Comparison of ENCODE assay signal across 14 cellular contexts in genomic region chr4:146222313-146222712, GRCh38. TPM values are rescaled to one million over a fixed set of nuclear protein-coding genes. Genes with fewer than 3 reads are reported as not detected.
DNase-seq lines count a peak whose midpoint lies in the region; ATAC-seq and TF ChIP-seq lines count a peak whose summit lies in the region.
"Had no signal": no experiment of that assay in that cellular context is flagged by ENCODE, and none has a peak within 500 bp of the region (broad histone marks: within the 10 kb centered on the region; RNA-seq: fewer than 3 reads in every experiment).

No MANE protein-coding gene starts in this region.

- no peaks in the 10 kb centered on the region for H4K20me1 ChIP-seq in MM.1S (ENCODE audit: insufficient read depth, low read length)

- no peak overlapping the region for H3K4me3 Mint-ChIP-seq in WTC11
- H3K4me3 Mint-ChIP-seq: CD14-positive monocyte had no signal

- no peaks in the 10 kb centered on the region for H3F3A ChIP-seq in MM.1S (ENCODE audit: insufficient read depth, low read length)

- TF ChIP-seq CTCF in cardiac fibroblast (IDR thresholded peaks at IDR 0.05; ENCODE audit: low read depth, low read length) (no peak), MM.1S (IDR thresholded peaks at IDR 0.05; ENCODE audit: low read length) (no peak), WTC11 (IDR thresholded peaks at IDR 0.05) (no peak)

- no peak overlapping the region for H3K27ac Mint-ChIP-seq in WTC11
- H3K27ac Mint-ChIP-seq: CD14-positive monocyte had no signal

- WGBS in mesodermal cell (ENCODE audit: insufficient coverage in 2 of 2), 2 experiments: 73 to 84% methylated on average over 4 to 8 of the region's 8 CpGs

- H3K27ac ChIP-seq in mesodermal cell (ENCODE audit: low read depth, low read length, severe bottlenecking) (peak overlapping the region; percentile 11), MM.1S (ENCODE audit: low read length) (no peak overlapping the region)
- H3K27ac ChIP-seq: psoas muscle had no signal

- DNase-seq in DMS53 (lab: John Stamatoyannopoulos, UW) (peak; percentile 8), LoVo (ENCODE audit: low spot score) (peak; percentile 24), cardiac fibroblast (ENCODE audit: low read depth in 2 of 2) (peak; percentile 44 to 76), MM.1S (no peak), NCI-H2171 treated with DMSO at 0.1 percent for 48 hours (lab: John Stamatoyannopoulos, UW) (no peak), WTC11 (ENCODE audit: low spot score) (no peak)
- DNase-seq: activated CD4-positive, alpha-beta T cell treated with anti-CD3 and anti-CD28 coated beads for 1 hour; midbrain; NCI-H1092; NCI-H524 treated with DMSO at 0.1 percent for 48 hours; psoas muscle had no signal

- CTCF ChIA-PET in WTC11 (lab: Charles Lee): no interaction called here

- no peak overlapping the region for H3K9ac ChIP-seq in MM.1S (ENCODE audit: low read length)

- H3K36me3 ChIP-seq in mesodermal cell (ENCODE audit: control insufficient read depth, insufficient read depth, low read length): no peaks in the 10 kb centered on the region
- H3K36me3 ChIP-seq in MM.1S (replicated peaks; ENCODE audit: insufficient read depth, low read length): no peaks in the 10 kb centered on the region

- POLR2A ChIA-PET in WTC11 (lab: Charles Lee): no interaction called here

- ATAC-seq in GM19463 (IDR thresholded peaks at IDR 0.05; ENCODE audit: unreplicated experiment): no peak
- ATAC-seq in WTC11: no peak
- ATAC-seq: psoas muscle had no signal

- no peaks in the 10 kb centered on the region for H3K27me3 ChIP-seq in MM.1S (replicated peaks; ENCODE audit: insufficient read depth, low read length)

- no peaks in the 10 kb centered on the region for H3K4me1 Mint-ChIP-seq in WTC11
- H3K4me1 Mint-ChIP-seq: CD14-positive monocyte had no signal

- no peaks in the 10 kb centered on the region for H3K9me2 ChIP-seq in MM.1S (replicated peaks; ENCODE audit: insufficient read depth, low read length)

- H3K9me3 ChIP-seq in mesodermal cell (ENCODE audit: control insufficient read depth, low read length) (no peaks in the 10 kb centered on the region), MM.1S (replicated peaks; ENCODE audit: insufficient read depth, low read length) (no peaks in the 10 kb centered on the region)
- H3K9me3 ChIP-seq: psoas muscle had no signal

- no peaks in the 10 kb centered on the region for H3K27me3 Mint-ChIP-seq in WTC11 (ENCODE audit: low read depth)

- H3K9me3 Mint-ChIP-seq in WTC11: no peaks in the 10 kb centered on the region

- H3K4me2 ChIP-seq in MM.1S (ENCODE audit: low read depth, low read length): no peak overlapping the region

- H3K4me1 ChIP-seq in mesodermal cell (ENCODE audit: control insufficient read depth, insufficient read depth, low read length, poor library complexity, severe bottlenecking): peaks cover 3% of the 10 kb centered on the region
- H3K4me1 ChIP-seq in MM.1S (ENCODE audit: low read length): no peaks in the 10 kb centered on the region
- H3K4me1 ChIP-seq: psoas muscle had no signal

- no peak overlapping the region for H2AFZ ChIP-seq in MM.1S (ENCODE audit: low read length)

- H3K4me3 ChIP-seq in cardiac fibroblast (replicated peaks in 1 of 2; ENCODE audit: low read depth in 2 of 2, low read length in 2 of 2): peak overlapping the region in 1 of 2 donors; percentile 9
- no peak overlapping the region for H3K4me3 ChIP-seq in mesodermal cell (ENCODE audit: extremely low read depth, insufficient read depth, low read length, poor library complexity, severe bottlenecking)
- no peak overlapping the region for H3K4me3 ChIP-seq in MM.1S (ENCODE audit: low read length)
- H3K4me3 ChIP-seq: psoas muscle had no signal

- no peaks in the 10 kb centered on the region for H3K79me2 ChIP-seq in MM.1S (ENCODE audit: low read length)

- H3K36me3 Mint-ChIP-seq in WTC11: no peaks in the 10 kb centered on the region
- H3K36me3 Mint-ChIP-seq: CD14-positive monocyte had no signal

TF ChIP-seq in WTC11, 78 proteins besides CTCF, POLR2A, EP300 and RAD21 (continues in another document):
- TF ChIP-seq, protein P1, sequence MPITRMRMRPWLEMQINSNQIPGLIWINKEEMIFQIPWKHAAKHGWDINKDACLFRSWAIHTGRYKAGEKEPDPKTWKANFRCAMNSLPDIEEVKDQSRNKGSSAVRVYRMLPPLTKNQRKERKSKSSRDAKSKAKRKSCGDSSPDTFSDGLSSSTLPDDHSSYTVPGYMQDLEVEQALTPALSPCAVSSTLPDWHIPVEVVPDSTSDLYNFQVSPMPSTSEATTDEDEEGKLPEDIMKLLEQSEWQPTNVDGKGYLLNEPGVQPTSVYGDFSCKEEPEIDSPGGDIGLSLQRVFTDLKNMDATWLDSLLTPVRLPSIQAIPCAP (CRISPR knock-in tag; IDR thresholded peaks at IDR 0.05): no peak
- TF ChIP-seq NFYB (CRISPR knock-in tag; conservative IDR thresholded peaks at IDR 0.05; ENCODE audit: low read depth) (no peak), CREB1 (CRISPR knock-in tag; IDR thresholded peaks at IDR 0.05) (no peak), ZNF512 (CRISPR knock-in tag; IDR thresholded peaks at IDR 0.05; ENCODE audit: borderline replicate concordance) (no peak), SP1 (CRISPR knock-in tag; conservative IDR thresholded peaks at IDR 0.05) (no peak)
- TF ChIP-seq, protein P2, sequence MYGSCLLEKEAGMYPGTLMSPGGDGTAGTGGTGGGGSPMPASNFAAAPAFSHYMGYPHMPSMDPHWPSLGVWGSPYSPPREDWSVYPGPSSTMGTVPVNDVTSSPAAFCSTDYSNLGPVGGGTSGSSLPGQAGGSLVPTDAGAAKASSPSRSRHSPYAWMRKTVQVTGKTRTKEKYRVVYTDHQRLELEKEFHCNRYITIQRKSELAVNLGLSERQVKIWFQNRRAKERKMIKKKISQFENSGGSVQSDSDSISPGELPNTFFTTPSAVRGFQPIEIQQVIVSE (CRISPR knock-in tag; IDR thresholded peaks at IDR 0.05; ENCODE audit: borderline replicate concordance): no peak
- TF ChIP-seq, protein P3, sequence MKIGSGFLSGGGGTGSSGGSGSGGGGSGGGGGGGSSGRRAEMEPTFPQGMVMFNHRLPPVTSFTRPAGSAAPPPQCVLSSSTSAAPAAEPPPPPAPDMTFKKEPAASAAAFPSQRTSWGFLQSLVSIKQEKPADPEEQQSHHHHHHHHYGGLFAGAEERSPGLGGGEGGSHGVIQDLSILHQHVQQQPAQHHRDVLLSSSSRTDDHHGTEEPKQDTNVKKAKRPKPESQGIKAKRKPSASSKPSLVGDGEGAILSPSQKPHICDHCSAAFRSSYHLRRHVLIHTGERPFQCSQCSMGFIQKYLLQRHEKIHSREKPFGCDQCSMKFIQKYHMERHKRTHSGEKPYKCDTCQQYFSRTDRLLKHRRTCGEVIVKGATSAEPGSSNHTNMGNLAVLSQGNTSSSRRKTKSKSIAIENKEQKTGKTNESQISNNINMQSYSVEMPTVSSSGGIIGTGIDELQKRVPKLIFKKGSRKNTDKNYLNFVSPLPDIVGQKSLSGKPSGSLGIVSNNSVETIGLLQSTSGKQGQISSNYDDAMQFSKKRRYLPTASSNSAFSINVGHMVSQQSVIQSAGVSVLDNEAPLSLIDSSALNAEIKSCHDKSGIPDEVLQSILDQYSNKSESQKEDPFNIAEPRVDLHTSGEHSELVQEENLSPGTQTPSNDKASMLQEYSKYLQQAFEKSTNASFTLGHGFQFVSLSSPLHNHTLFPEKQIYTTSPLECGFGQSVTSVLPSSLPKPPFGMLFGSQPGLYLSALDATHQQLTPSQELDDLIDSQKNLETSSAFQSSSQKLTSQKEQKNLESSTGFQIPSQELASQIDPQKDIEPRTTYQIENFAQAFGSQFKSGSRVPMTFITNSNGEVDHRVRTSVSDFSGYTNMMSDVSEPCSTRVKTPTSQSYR (CRISPR knock-in tag; IDR thresholded peaks at IDR 0.05): no peak

RNA-seq across cellular contexts. Expression of gene REELD1, which starts 8.0 kb away (rescaled TPM):
- not detected for polyA plus RNA-seq in mesodermal cell (2013, experiment 1 of 2)
- not detected for polyA plus RNA-seq in mesodermal cell (2013, experiment 2 of 2)
- total RNA-seq in WTC11 (2021): not detected in 3 replicates
- polyA plus RNA-seq: CD14-positive monocyte had no signal

RNA-seq across cellular contexts. Expression of gene LSM6, which starts 46.8 kb away (rescaled TPM):
- polyA plus RNA-seq in mesodermal cell (2013, experiment 1 of 2): 47.4 TPM
- polyA plus RNA-seq in mesodermal cell (2013, experiment 2 of 2): 47.1 TPM
- 58.2 to 70.3 TPM (median 65.2 TPM) in 3 replicates for total RNA-seq in WTC11 (2021)

Comparison
In these comparisons a context has a peak if more than half of its experiments do, and no peak if none do; other contexts are left out.
1. DNase-seq: peak in DMS53 (single experiment), LoVo (single experiment) and cardiac fibroblast (2 of 2); none in MM.1S (single experiment), NCI-H2171 treated with DMSO at 0.1 percent for 48 hours (single experiment) and WTC11 (single experiment).